ENCODE assay signal across 10 cellular contexts in the genomic region with DNA sequence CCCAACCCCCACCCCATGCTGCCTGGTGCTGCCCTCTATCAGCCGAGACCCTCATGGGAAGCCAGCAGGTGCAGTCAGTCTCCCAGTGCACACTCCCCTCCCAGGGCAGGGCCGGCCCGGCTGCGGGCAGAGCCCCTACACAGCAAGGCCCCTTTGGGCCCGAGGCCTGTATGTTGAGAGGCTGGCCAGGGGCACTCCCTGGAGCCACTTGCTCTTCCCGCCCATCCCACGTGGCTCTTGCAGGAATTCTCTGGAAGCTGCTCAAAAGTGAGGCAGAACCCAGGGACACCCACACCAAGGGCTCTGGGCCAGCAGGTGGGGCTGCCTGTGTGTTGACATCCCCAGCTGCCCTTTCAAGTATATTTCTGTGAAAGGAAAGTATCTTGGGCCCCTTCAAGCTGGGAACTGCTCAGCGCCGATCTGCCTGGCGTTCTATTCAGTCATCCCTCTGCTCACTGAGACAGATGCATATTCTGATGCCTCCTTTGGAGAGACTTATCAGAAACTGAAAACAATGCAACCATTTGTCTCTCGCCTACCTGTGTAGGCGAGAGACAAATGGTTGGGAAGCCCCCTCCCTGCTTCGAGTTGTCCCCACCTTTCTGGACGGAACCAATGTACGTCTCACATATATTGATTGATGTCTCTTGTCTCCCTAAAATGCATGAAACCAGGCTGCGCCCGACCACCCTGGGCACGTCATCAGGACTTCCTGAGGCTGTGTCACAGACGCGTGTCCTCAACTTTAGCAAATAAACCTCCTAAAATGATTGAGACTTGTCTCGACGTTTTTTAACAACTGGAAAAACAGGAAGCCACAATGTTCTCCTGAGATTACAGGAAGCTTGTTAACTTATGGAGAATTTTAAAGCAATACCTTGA. TPM values are rescaled to one million over a fixed set of nuclear protein-coding genes. Genes with fewer than 3 reads are reported as not detected.
DNase-seq lines count a peak whose midpoint lies in the region; ATAC-seq and TF ChIP-seq lines count a peak whose summit lies in the region.
"Had no signal": no experiment of that assay in that cellular context is flagged by ENCODE, and none has a peak within 500 bp of the region (broad histone marks: within the 10 kb centered on the region; RNA-seq: fewer than 3 reads in every experiment).

No MANE protein-coding gene starts in this region.

- TF ChIP-seq CTCF in IMR-90 (conservative IDR thresholded peaks at IDR 0.05; ENCODE audit: low read depth, low read length) (no peak), foreskin keratinocyte (conservative IDR thresholded peaks at IDR 0.05) (peak; percentile 12)

- H3K27me3 ChIP-seq in IMR-90 (ENCODE audit: control insufficient read depth, insufficient read depth, low read length) (peaks cover 12% of the 10 kb centered on the region), foreskin keratinocyte (no peaks in the 10 kb centered on the region)

- ATAC-seq in IMR-90 (ENCODE audit: low read depth) (no peak; the same call in 1 of the 2 replicates), foreskin keratinocyte (no peak), GM21526 (IDR thresholded peaks at IDR 0.05; ENCODE audit: low FRiP score, unreplicated experiment) (no peak), HG03175 (IDR thresholded peaks at IDR 0.05; ENCODE audit: unreplicated experiment) (no peak), HG02970 (IDR thresholded peaks at IDR 0.05; ENCODE audit: low FRiP score, unreplicated experiment) (no peak)
- peak; percentile 16 for ATAC-seq in activated CD8-positive, alpha-beta T cell treated with anti-CD3 and anti-CD28 coated beads, Interleukin-2, amount 10 ng/mL, durations not matched to agents 7 days and 5 days

- H3K56ac ChIP-seq in IMR-90 (ENCODE audit: extremely low read depth, insufficient read depth, low read length): no peak overlapping the region

- TF ChIP-seq RAD21 in IMR-90 (IDR thresholded peaks at IDR 0.05; ENCODE audit: low read length): no peak

- no peak overlapping the region for H3K27ac ChIP-seq in IMR-90 (ENCODE audit: insufficient read depth, low read length)
- H3K27ac ChIP-seq in foreskin keratinocyte: no peak overlapping the region

- no peak overlapping the region for H3K14ac ChIP-seq in IMR-90 (replicated peaks; ENCODE audit: low read depth, low read length)

- H2BK20ac ChIP-seq in IMR-90 (ENCODE audit: low read depth, low read length): no peak overlapping the region

- dilution Hi-C loops in IMR-90 (cut with HindIII; ENCODE audit: low sequenced_read_pairs, unreplicated experiment): loop anchor here (10.0 kb wide), 1 partner anchor 124 kb away; no protein-coding TSS in a partner anchor

- H4K91ac ChIP-seq in IMR-90 (ENCODE audit: insufficient read depth, low read depth, low read length): no peak overlapping the region

- H3K18ac ChIP-seq in IMR-90 (ENCODE audit: low read depth, low read length): no peak overlapping the region

- no peaks in the 10 kb centered on the region for H3K79me1 ChIP-seq in IMR-90 (ENCODE audit: low read depth in 1 of 2, low read length in 2 of 2)

- WGBS in IMR-90 (ENCODE audit: extremely low coverage in 2 of 2, insufficient read length in 1 of 2), 2 experiments: 94% methylated on average over 6 of the region's 22 CpGs; no CpG with 5 or more reads in 1 of the 2 experiments

- no peak overlapping the region for H4K8ac ChIP-seq in IMR-90 (ENCODE audit: low read depth in 2 of 2, low read length in 2 of 2)

- no peak overlapping the region for H2AK5ac ChIP-seq in IMR-90 (ENCODE audit: low read depth, low read length)

- H3K4me3 ChIP-seq in IMR-90 (ENCODE audit: insufficient read depth, low read depth, low read length): no peak overlapping the region
- H3K4me3 ChIP-seq: tibial nerve had no signal

- H3K23ac ChIP-seq in IMR-90 (ENCODE audit: low read depth, low read length): no peak overlapping the region

- no peak overlapping the region for H2AFZ ChIP-seq in IMR-90 (replicated peaks; ENCODE audit: low read length, poor library complexity)

- intact Hi-C loops in IMR-90 (cut with micrococcal nuclease): no loop called here

- H3K9me3 ChIP-seq in IMR-90 (ENCODE audit: control insufficient read depth, insufficient read depth, low read length): no peaks in the 10 kb centered on the region
- H3K9me3 ChIP-seq: tibial nerve had no signal

- CTCF ChIA-PET in IMR-90 (lab: Yijun Ruan, JAX): no interaction called here
- CTCF ChIA-PET in activated CD8-positive, alpha-beta T cell treated with anti-CD3 and anti-CD28 coated beads, Interleukin-2, amount 10 ng/mL, durations not matched to agents 7 days and 5 days (lab: Charles Lee): interaction anchor here (0.8 to 12.2 kb wide), 8 partner anchors 8 to 29 kb away, joined by 3 to 134 read pairs (median 4); no protein-coding TSS in a partner anchor

- no peak overlapping the region for H4K5ac ChIP-seq in IMR-90 (ENCODE audit: low read depth, low read length)

- H3K4me1 Mint-ChIP-seq in activated CD8-positive, alpha-beta T cell treated with anti-CD3 and anti-CD28 coated beads, Interleukin-2, amount 10 ng/mL, durations not matched to agents 7 days and 5 days (ENCODE audit: low read depth): peaks cover 54% of the 10 kb centered on the region

- no peaks in the 10 kb centered on the region for H4K20me1 ChIP-seq in IMR-90 (ENCODE audit: insufficient read depth, low read length)

- no peak overlapping the region for H2BK120ac ChIP-seq in IMR-90 (ENCODE audit: low read depth, low read length)

- H3K4me3 Mint-ChIP-seq in activated CD8-positive, alpha-beta T cell treated with anti-CD3 and anti-CD28 coated beads, Interleukin-2, amount 10 ng/mL, durations not matched to agents 7 days and 5 days: peak overlapping the region; percentile 88

- no peak overlapping the region for H3K4me2 ChIP-seq in IMR-90 (ENCODE audit: low read depth, low read length)

- H3K4me1 ChIP-seq in IMR-90 (ENCODE audit: control insufficient read depth, insufficient read depth, low read length) (no peaks in the 10 kb centered on the region), foreskin keratinocyte (no peaks in the 10 kb centered on the region)

- H2BK15ac ChIP-seq in IMR-90 (ENCODE audit: low read depth, low read length): no peak overlapping the region

- TF ChIP-seq POLR2A in IMR-90 (IDR thresholded peaks at IDR 0.05; ENCODE audit: low read depth, low read length): no peak

- H2BK5ac ChIP-seq in IMR-90 (ENCODE audit: low read depth, low read length, poor library complexity, severe bottlenecking): no peak overlapping the region

- no peaks in the 10 kb centered on the region for H3K27me3 Mint-ChIP-seq in activated CD8-positive, alpha-beta T cell treated with anti-CD3 and anti-CD28 coated beads, Interleukin-2, amount 10 ng/mL, durations not matched to agents 7 days and 5 days (ENCODE audit: low read depth)

- peak overlapping the region; percentile 42 for H2AK9ac ChIP-seq in IMR-90 (replicated peaks; ENCODE audit: low read depth, low read length, poor library complexity)

- peak overlapping the region; percentile 93 for H3K27ac Mint-ChIP-seq in activated CD8-positive, alpha-beta T cell treated with anti-CD3 and anti-CD28 coated beads, Interleukin-2, amount 10 ng/mL, durations not matched to agents 7 days and 5 days

- BruUV-seq in IMR-90 (replicated peaks; lab: Mats Ljungman, UMichigan): no TSS peak

- H3K9ac ChIP-seq in IMR-90 (ENCODE audit: low read depth, low read length): no peak overlapping the region

- no peaks in the 10 kb centered on the region for H3K9me3 Mint-ChIP-seq in activated CD8-positive, alpha-beta T cell treated with anti-CD3 and anti-CD28 coated beads, Interleukin-2, amount 10 ng/mL, durations not matched to agents 7 days and 5 days (ENCODE audit: insufficient read depth)

- no peak overlapping the region for H3K4ac ChIP-seq in IMR-90 (ENCODE audit: low read depth, low read length)

- no peaks in the 10 kb centered on the region for H3K36me3 ChIP-seq in IMR-90 (ENCODE audit: control insufficient read depth, insufficient read depth, low read length)
- H3K36me3 ChIP-seq: tibial nerve had no signal

- no peak for DNase-seq in IMR-90
- peak; percentile 56 for DNase-seq in activated CD8-positive, alpha-beta T cell treated with anti-CD3 and anti-CD28 coated beads, Interleukin-2, amount 10 ng/mL, durations not matched to agents 7 days and 5 days
- DNase-seq in foreskin keratinocyte: no peak
- DNase-seq in stimulated activated CD8-positive, alpha-beta memory T cell treated with anti-CD3 and anti-CD28 coated beads, Interleukin-4, amount 100 ng/mL, for 24 hours (ENCODE audit: low read depth): peak; percentile 57
- DNase-seq: cortex of kidney, SHP77 treated with DMSO at 0.1 percent for 48 hours had no signal

- POLR2A ChIA-PET in IMR-90 (lab: Charles Lee; ENCODE audit: unreplicated experiment): no interaction called here
- POLR2A ChIA-PET in activated CD8-positive, alpha-beta T cell treated with anti-CD3 and anti-CD28 coated beads, Interleukin-2, amount 10 ng/mL, durations not matched to agents 7 days and 5 days (lab: Charles Lee): interaction anchor here (0.9 to 1.5 kb wide), 4 partner anchors 11 to 241 kb away, joined by 3 to 5 read pairs (median 3); a partner anchor contains a TSS

- H3K9me1 ChIP-seq in IMR-90 (ENCODE audit: insufficient read depth, low read length): no peaks in the 10 kb centered on the region

- in situ Hi-C loops in IMR-90 (cut with MboI; ENCODE audit: low sequenced_read_pairs): no loop called here

- H3K36me3 Mint-ChIP-seq in activated CD8-positive, alpha-beta T cell treated with anti-CD3 and anti-CD28 coated beads, Interleukin-2, amount 10 ng/mL, durations not matched to agents 7 days and 5 days (ENCODE audit: low read depth): peaks cover 45% of the 10 kb centered on the region

TF ChIP-seq in IMR-90, 13 proteins besides CTCF, POLR2A, EP300 and RAD21 (continues in another document):
- TF ChIP-seq CEBPB (IDR thresholded peaks at IDR 0.05; ENCODE audit: low read depth, low read length) (no peak), BHLHE40 (IDR thresholded peaks at IDR 0.05; ENCODE audit: low read depth, low read length) (no peak), MAFK (IDR thresholded peaks at IDR 0.05; ENCODE audit: low read depth, low read length) (no peak), CHD1 (IDR thresholded peaks at IDR 0.05; ENCODE audit: low read depth, low read length) (no peak)

RNA-seq across cellular contexts. Expression of a gene that starts 6.0 kb away (rescaled TPM):
- total RNA-seq in IMR-90 (2012; rRNA removed) (under 0.01 TPM in 2 replicates), foreskin keratinocyte (not detected in 2 replicates)
- polyA plus RNA-seq in IMR-90 (2012; rRNA removed) (0.10 and 0.19 TPM in 2 replicates), foreskin keratinocyte (not detected in 2 replicates)
- polyA plus RNA-seq in IMR-90 (2012; cell fraction: cytosol; rRNA removed): 0.15 and 0.43 TPM in 2 replicates
- 1.9 and 3.3 TPM in 2 replicates for polyA plus RNA-seq in IMR-90 (2012; cell fraction: nucleus; rRNA removed; ENCODE audit: low replicate concordance)
- 10 to 100 TPM; 35.7 to 40.4 TPM for total RNA-seq in activated CD8-positive, alpha-beta T cell treated with anti-CD3 and anti-CD28 coated beads, Interleukin-2, amount 10 ng/mL, durations not matched to agents 7 days and 5 days

RNA-seq across cellular contexts. Expression of a gene that starts 38.4 kb away (rescaled TPM):
- total RNA-seq in IMR-90 (2012; rRNA removed) (17.7 and 19.7 TPM in 2 replicates), foreskin keratinocyte (74.1 and 81.5 TPM in 2 replicates)
- polyA plus RNA-seq in IMR-90 (2012; rRNA removed) (18.6 and 21.4 TPM in 2 replicates), foreskin keratinocyte (70.3 TPM in 2 replicates)
- 17.8 and 18.2 TPM in 2 replicates for polyA plus RNA-seq in IMR-90 (2012; cell fraction: cytosol; rRNA removed)
- 9.9 and 13.1 TPM in 2 replicates for polyA plus RNA-seq in IMR-90 (2012; cell fraction: nucleus; rRNA removed; ENCODE audit: low replicate concordance)
- 10 to 100 TPM; 59.9 to 62.3 TPM for total RNA-seq in activated CD8-positive, alpha-beta T cell treated with anti-CD3 and anti-CD28 coated beads, Interleukin-2, amount 10 ng/mL, durations not matched to agents 7 days and 5 days

Comparison
In these comparisons a context has a peak if more than half of its experiments do, and no peak if none do; other contexts are left out.
1. DNase-seq: peak in activated CD8-positive, alpha-beta T cell treated with anti-CD3 and anti-CD28 coated beads, Interleukin-2, amount 10 ng/mL, durations not matched to agents 7 days and 5 days (single experiment) and stimulated activated CD8-positive, alpha-beta memory T cell treated with anti-CD3 and anti-CD28 coated beads, Interleukin-4, amount 100 ng/mL, for 24 hours (single experiment); none in IMR-90 (single experiment) and foreskin keratinocyte (0 of 2).
2. RNA of a gene that starts 6.0 kb away (total RNA-seq): 35.7 to 40.4 TPM in activated CD8-positive, alpha-beta T cell treated with anti-CD3 and anti-CD28 coated beads, Interleukin-2, amount 10 ng/mL, durations not matched to agents 7 days and 5 days; under 0.01 TPM in IMR-90 and not detected in foreskin keratinocyte; every median in the first group is over 10 times any median in the second.